Comparison of ENCODE assay signal across 29 cellular contexts in genomic region chr12:61043838-61044237, GRCh38.
"Had no signal": no experiment of that assay in that cellular context is flagged by ENCODE, and none has a peak within 500 bp of the region (broad histone marks: within the 10 kb centered on the region; RNA-seq: fewer than 3 reads in every experiment).

No MANE protein-coding gene starts in this region.

- H3K36me3 Mint-ChIP-seq: mesothelial cell of epicardium; naive B cell; neural progenitor cell; stimulated activated memory B cell treated with anti-CD40 and anti-IgM and Interleukin-4, amounts not matched to agents 10 μg/mL and 1 μg/mL and 100 μg/mL, for 72 hours had no signal

- H3K36me3 ChIP-seq: lower lobe of right lung, neural progenitor cell, ovary, right atrium auricular region, right lobe of liver, stomach, thyroid gland, transverse colon, upper lobe of left lung, vagina had no signal

- H3K9me3 ChIP-seq: lower lobe of right lung, ovary, right atrium auricular region, right lobe of liver, stomach, testis, thyroid gland, transverse colon, upper lobe of left lung, vagina had no signal

- H3K4me3 Mint-ChIP-seq: mesothelial cell of epicardium; naive B cell; natural killer cell; nephron progenitor cell; neural progenitor cell; stimulated activated memory B cell treated with anti-CD40 and anti-IgM and Interleukin-4, amounts not matched to agents 10 μg/mL and 1 μg/mL and 100 μg/mL, for 72 hours had no signal

- DNase-seq: hippocampal formation; kidney glomerular epithelial cell; left cardiac atrium; left ventricle myocardium superior; lower lobe of right lung; mesendoderm; naive B cell; natural killer cell; nephron progenitor cell; ovary; right lobe of liver; stimulated activated CD4-positive, alpha-beta T cell treated with anti-CD3 and anti-CD28 coated beads, Interleukin-1b, Interleukin-23, amount 100 ng/mL, for 48 hours; stimulated activated CD4-positive, alpha-beta T cell treated with anti-CD3 and anti-CD28 coated beads, Interleukin-2, amount 100 ng/mL, for 48 hours; stimulated activated CD4-positive, alpha-beta T cell treated with anti-CD3 and anti-CD28 coated beads, Interleukin-4, amount 100 ng/mL, for 4 hours; stimulated activated CD8-positive, alpha-beta memory T cell treated with anti-CD3 and anti-CD28 coated beads, Interleukin-4, amount 100 ng/mL, for 48 hours; stimulated activated naive CD8-positive, alpha-beta T cell treated with anti-CD3 and anti-CD28 coated beads, Interleukin-15, Interleukin-2, amounts not matched to agents 100 U/mL and 50 U/mL, for 24 hours; stomach; testis; thyroid gland; transverse colon; upper lobe of left lung had no signal

- H3K27me3 ChIP-seq: neural progenitor cell, ovary, right atrium auricular region, right lobe of liver, stomach, testis, thyroid gland, transverse colon, upper lobe of left lung, vagina had no signal

- H2AFZ ChIP-seq: neural progenitor cell had no signal

- H3K4me2 ChIP-seq: neural progenitor cell, smooth muscle cell had no signal

- H3K4me1 ChIP-seq: lower lobe of right lung, neural progenitor cell, right atrium auricular region, right lobe of liver, stomach, testis, thyroid gland, transverse colon, upper lobe of left lung, vagina had no signal

- H3K9me3 Mint-ChIP-seq: mesothelial cell of epicardium, nephron progenitor cell, neural progenitor cell had no signal

- H3K27ac ChIP-seq: lower lobe of right lung, neural progenitor cell, ovary, right atrium auricular region, right lobe of liver, stomach, testis, thyroid gland, transverse colon, upper lobe of left lung, vagina had no signal

- H3K4me3 ChIP-seq: lower lobe of right lung, neural progenitor cell, ovary, right atrium auricular region, right lobe of liver, smooth muscle cell, stomach, testis, thyroid gland, transverse colon, upper lobe of left lung, vagina had no signal

- H3K27ac Mint-ChIP-seq: mesothelial cell of epicardium; naive B cell; natural killer cell; nephron progenitor cell; neural progenitor cell; progenitor cell of endocrine pancreas; stimulated activated memory B cell treated with anti-CD40 and anti-IgM and Interleukin-4, amounts not matched to agents 10 μg/mL and 1 μg/mL and 100 μg/mL, for 72 hours had no signal

- H3K4me1 Mint-ChIP-seq: mesothelial cell of epicardium; naive B cell; natural killer cell; nephron progenitor cell; neural progenitor cell; stimulated activated memory B cell treated with anti-CD40 and anti-IgM and Interleukin-4, amounts not matched to agents 10 μg/mL and 1 μg/mL and 100 μg/mL, for 72 hours had no signal

- H3K9ac ChIP-seq: neural progenitor cell had no signal

- ATAC-seq: left cardiac atrium; left lobe of liver; left ventricle myocardium superior; lower lobe of right lung; natural killer cell; right lobe of liver; stimulated activated memory B cell treated with anti-CD40 and anti-IgM and Interleukin-4, amounts not matched to agents 10 μg/mL and 1 μg/mL and 100 μg/mL, for 72 hours; stimulated activated naive CD8-positive, alpha-beta T cell treated with anti-CD3 and anti-CD28 coated beads, Interleukin-15, Interleukin-2, amounts not matched to agents 100 U/mL and 50 U/mL, for 24 hours had no signal

- H3K27me3 Mint-ChIP-seq: naive B cell; progenitor cell of endocrine pancreas; stimulated activated memory B cell treated with anti-CD40 and anti-IgM and Interleukin-4, amounts not matched to agents 10 μg/mL and 1 μg/mL and 100 μg/mL, for 72 hours had no signal
